In genomic region chr5:83172655-83173054, GRCh38 we compare ENCODE assay signal across 17 cellular contexts.
"Had no signal": no experiment of that assay in that cellular context is flagged by ENCODE, and none has a peak within 500 bp of the region (broad histone marks: within the 10 kb centered on the region; RNA-seq: fewer than 3 reads in every experiment).

No MANE protein-coding gene starts in this region.

- H3K27ac ChIP-seq: ascending aorta, breast epithelium, dorsolateral prefrontal cortex, esophagus muscularis mucosa, parathyroid adenoma, SK-N-MC, upper lobe of right lung had no signal

- H3K36me3 ChIP-seq: ascending aorta, breast epithelium, esophagus muscularis mucosa, upper lobe of right lung had no signal

- H3K27me3 ChIP-seq: ascending aorta, breast epithelium, dorsolateral prefrontal cortex, esophagus muscularis mucosa, upper lobe of right lung had no signal

- H3K4me3 ChIP-seq: ascending aorta, breast epithelium, dorsolateral prefrontal cortex, esophagus muscularis mucosa, lung, SK-N-MC, upper lobe of right lung had no signal

- ATAC-seq: activated naive CD8-positive, alpha-beta T cell treated with anti-CD3 and anti-CD28 coated beads, Interleukin-2, amount 50 U/mL, for 24 hours; left colon; upper lobe of right lung had no signal

- FAIRE-seq: islet of Langerhans had no signal

- H3K9me3 ChIP-seq: ascending aorta, breast epithelium, esophagus muscularis mucosa, upper lobe of right lung had no signal

- H3K9me3 Mint-ChIP-seq: activated CD4-positive, alpha-beta T cell treated with anti-CD3 and anti-CD28 coated beads, Interleukin-2, amount 10 ng/mL, durations not matched to agents 7 days and 5 days; activated naive CD4-positive, alpha-beta T cell treated with anti-CD3 and anti-CD28 coated beads for 36 hours; activated naive CD8-positive, alpha-beta T cell treated with anti-CD3 and anti-CD28 coated beads, Interleukin-2, amount 50 U/mL, for 24 hours; activated T-helper 2 cell treated with anti-CD3 and anti-CD28 coated beads, Interferon-gamma antibody, Interleukin-2, Interleukin-4, amounts not matched to agents 10 μg/mL and 5 μg/mL and 100 μg/mL, durations not matched to agents 14 hours and 24 hours and 36 hours; naive B cell had no signal

- DNase-seq: activated CD4-positive, alpha-beta T cell treated with anti-CD3 and anti-CD28 coated beads, Interleukin-2, amount 10 ng/mL, durations not matched to agents 7 days and 5 days; activated naive CD4-positive, alpha-beta T cell treated with anti-CD3 and anti-CD28 coated beads for 36 hours; activated naive CD8-positive, alpha-beta T cell treated with anti-CD3 and anti-CD28 coated beads, Interleukin-2, amount 50 U/mL, for 24 hours; dorsolateral prefrontal cortex; left colon; naive B cell; stimulated activated CD4-positive, alpha-beta T cell treated with anti-CD3 and anti-CD28 coated beads, Interleukin-2, amount 100 ng/mL, for 48 hours; stimulated activated naive CD4-positive, alpha-beta T cell treated with Interleukin-2 at 50 U/mL for 16 hours; upper lobe of right lung had no signal

- H3K4me3 Mint-ChIP-seq: activated CD4-positive, alpha-beta T cell treated with anti-CD3 and anti-CD28 coated beads, Interleukin-2, amount 10 ng/mL, durations not matched to agents 7 days and 5 days; activated naive CD4-positive, alpha-beta T cell treated with anti-CD3 and anti-CD28 coated beads for 36 hours; activated naive CD8-positive, alpha-beta T cell treated with anti-CD3 and anti-CD28 coated beads, Interleukin-2, amount 50 U/mL, for 24 hours; naive B cell had no signal

- H3K27ac Mint-ChIP-seq: activated CD4-positive, alpha-beta T cell treated with anti-CD3 and anti-CD28 coated beads, Interleukin-2, amount 10 ng/mL, durations not matched to agents 7 days and 5 days; activated naive CD4-positive, alpha-beta T cell treated with anti-CD3 and anti-CD28 coated beads for 36 hours; activated naive CD8-positive, alpha-beta T cell treated with anti-CD3 and anti-CD28 coated beads, Interleukin-2, amount 50 U/mL, for 24 hours; activated T-helper 2 cell treated with anti-CD3 and anti-CD28 coated beads, Interferon-gamma antibody, Interleukin-2, Interleukin-4, amounts not matched to agents 10 μg/mL and 5 μg/mL and 100 μg/mL, durations not matched to agents 14 hours and 24 hours and 36 hours had no signal

- H3K4me1 Mint-ChIP-seq: activated CD4-positive, alpha-beta T cell treated with anti-CD3 and anti-CD28 coated beads, Interleukin-2, amount 10 ng/mL, durations not matched to agents 7 days and 5 days; naive B cell had no signal

- H3K27me3 Mint-ChIP-seq: activated CD4-positive, alpha-beta T cell treated with anti-CD3 and anti-CD28 coated beads, Interleukin-2, amount 10 ng/mL, durations not matched to agents 7 days and 5 days; activated naive CD8-positive, alpha-beta T cell treated with anti-CD3 and anti-CD28 coated beads, Interleukin-2, amount 50 U/mL, for 24 hours; naive B cell had no signal

- H3K4me1 ChIP-seq: ascending aorta, breast epithelium, esophagus muscularis mucosa, parathyroid adenoma, upper lobe of right lung had no signal
